ENCODE assay signal across 1 cellular context in genomic region chr6:79947191-79948173, GRCh38.
A peak's percentile ranks its signal among the peaks of the same experiment; 100 is the strongest.
TF ChIP-seq lines count a peak whose summit lies in the region.

ELOVL4 (minus strand) TSS chr6:79947553; CDS start chr6:79947279, 274 bp downstream.

TF ChIP-seq in HEK293, 187 proteins besides CTCF, POLR2A, EP300 and RAD21 (continued from another document and continues in another):
- TF ChIP-seq ZNF449 (tag by site-specific recombination; IDR thresholded peaks at IDR 0.05) (no peak), ZNF623 (tag by site-specific recombination; IDR thresholded peaks at IDR 0.05) (no peak), ZNF221 (tag by site-specific recombination; IDR thresholded peaks at IDR 0.05; ENCODE audit: borderline replicate concordance) (0 out of 2 replicates have a peak, but pooled peaks have one; percentile 42), ZBTB17 (tag by site-specific recombination; IDR thresholded peaks at IDR 0.05) (no peak; the same call in 1 of the 2 replicates), ZNF26 (tag by site-specific recombination; IDR thresholded peaks at IDR 0.05) (no peak), ZNF488 (tag by site-specific recombination; IDR thresholded peaks at IDR 0.05) (no peak), ZNF148 (tag by site-specific recombination; IDR thresholded peaks at IDR 0.05; ENCODE audit: borderline replicate concordance) (no peak), ZNF184 (tag by site-specific recombination; IDR thresholded peaks at IDR 0.05) (no peak), ZNF223 (tag by site-specific recombination; IDR thresholded peaks at IDR 0.05) (no peak), ZNF274 (IDR thresholded peaks at IDR 0.05; ENCODE audit: low read length) (no peak), ZNF274 (tag by site-specific recombination; IDR thresholded peaks at IDR 0.05; ENCODE audit: borderline replicate concordance) (no peak), ZNF645 (tag by site-specific recombination; IDR thresholded peaks at IDR 0.05) (no peak), ZNF202 (tag by site-specific recombination; IDR thresholded peaks at IDR 0.05; ENCODE audit: borderline replicate concordance) (no peak), ZBTB48 (tag by site-specific recombination; IDR thresholded peaks at IDR 0.05) (peak; percentile 36; the same call in 1 of the 2 replicates), ZNF366 (tag by site-specific recombination; conservative IDR thresholded peaks at IDR 0.05) (peak; percentile 52), ZNF423 (tag by site-specific recombination; IDR thresholded peaks at IDR 0.05) (no peak), REPIN1 (tag by site-specific recombination; IDR thresholded peaks at IDR 0.05; ENCODE audit: low read depth) (no peak), ZNF214 (tag by site-specific recombination; IDR thresholded peaks at IDR 0.05; ENCODE audit: borderline replicate concordance) (no peak), ZNF341 (tag by site-specific recombination; IDR thresholded peaks at IDR 0.05; ENCODE audit: low read depth) (no peak; the same call in 1 of the 2 replicates), ZNF2 (tag by site-specific recombination; IDR thresholded peaks at IDR 0.05) (peak; percentile 75; the same call in 1 of the 2 replicates), ZNF518A (tag by site-specific recombination; conservative IDR thresholded peaks at IDR 0.05; ENCODE audit: low read depth) (no peak), ZNF621 (tag by site-specific recombination; IDR thresholded peaks at IDR 0.05) (no peak), ZNF561 (tag by site-specific recombination; IDR thresholded peaks at IDR 0.05; ENCODE audit: borderline replicate concordance) (no peak; the same call in 1 of the 2 replicates), ZBTB6 (tag by site-specific recombination; IDR thresholded peaks at IDR 0.05) (no peak), YY2 (tag by site-specific recombination; IDR thresholded peaks at IDR 0.05) (no peak), ZNF707 (tag by site-specific recombination; IDR thresholded peaks at IDR 0.05) (no peak), ZNF692 (tag by site-specific recombination; IDR thresholded peaks at IDR 0.05) (no peak), OSR2 (tag by site-specific recombination; IDR thresholded peaks at IDR 0.05) (no peak), ZNF248 (tag by site-specific recombination; IDR thresholded peaks at IDR 0.05) (no peak), ZNF169 (tag by site-specific recombination; IDR thresholded peaks at IDR 0.05) (no peak), MYNN (tag by site-specific recombination; IDR thresholded peaks at IDR 0.05; ENCODE audit: borderline replicate concordance) (no peak), ZBTB7A (tag by site-specific recombination; IDR thresholded peaks at IDR 0.05; ENCODE audit: low read depth) (no peak), ZNF18 (tag by site-specific recombination; IDR thresholded peaks at IDR 0.05) (no peak), ZNF837 (tag by site-specific recombination; IDR thresholded peaks at IDR 0.05) (no peak), SP7 (tag by site-specific recombination; IDR thresholded peaks at IDR 0.05) (peak; percentile 55; the same call in 1 of the 2 replicates), ZNF354C (tag by site-specific recombination; IDR thresholded peaks at IDR 0.05; ENCODE audit: borderline replicate concordance, low read depth) (no peak), ZBTB8A (tag by site-specific recombination; IDR thresholded peaks at IDR 0.05) (peak; percentile 70), ZFP3 (tag by site-specific recombination; IDR thresholded peaks at IDR 0.05; ENCODE audit: low read depth) (no peak), ZNF138 (tag by site-specific recombination; IDR thresholded peaks at IDR 0.05; ENCODE audit: borderline replicate concordance) (no peak), ZNF549 (tag by site-specific recombination; IDR thresholded peaks at IDR 0.05) (no peak), ZNF211 (tag by site-specific recombination; IDR thresholded peaks at IDR 0.05; ENCODE audit: low read depth) (no peak), GLIS2 (tag by site-specific recombination; IDR thresholded peaks at IDR 0.05) (peak; percentile 33), HOXC10 (CRISPR knock-in tag; IDR thresholded peaks at IDR 0.05) (peak; percentile 34; the same call in 1 of the 2 replicates), ZFHX2 (tag by site-specific recombination; conservative IDR thresholded peaks at IDR 0.05) (peak; percentile 79), ZNF571 (tag by site-specific recombination; IDR thresholded peaks at IDR 0.05) (no peak), SP3 (tag by site-specific recombination; IDR thresholded peaks at IDR 0.05) (peak; percentile 91), ZNF791 (tag by site-specific recombination; IDR thresholded peaks at IDR 0.05) (no peak)
